31 cellular contexts compared by ENCODE assay signal in genomic region chr6:42168650-42169049, GRCh38. TPM values are rescaled to one million over a fixed set of nuclear protein-coding genes. Genes with fewer than 3 reads are reported as not detected.
A peak's percentile ranks its signal among the peaks of the same experiment; 100 is the strongest.
DNase-seq lines count a peak whose midpoint lies in the region; ATAC-seq and TF ChIP-seq lines count a peak whose summit lies in the region.
"Had no signal": no experiment of that assay in that cellular context is flagged by ENCODE, and none has a peak within 500 bp of the region (broad histone marks: within the 10 kb centered on the region; RNA-seq: fewer than 3 reads in every experiment).

No MANE protein-coding gene starts in this region.

- TF ChIP-seq CTCF in cardiac muscle cell (IDR thresholded peaks at IDR 0.05; ENCODE audit: low read depth, low read length) (peak; percentile 17), left ventricle myocardium inferior (IDR thresholded peaks at IDR 0.05; ENCODE audit: borderline replicate concordance) (no peak), Panc1 (IDR thresholded peaks at IDR 0.05) (no peak), epithelial cell of proximal tubule (conservative IDR thresholded peaks at IDR 0.05; ENCODE audit: low read depth, low read length) (peak; percentile 24)
- TF ChIP-seq CTCF in CD4-positive, alpha-beta T cell (IDR thresholded peaks at IDR 0.05): no peak

- H3K4me3 ChIP-seq in cardiac muscle cell (no peak overlapping the region), left ventricle myocardium inferior (no peak overlapping the region), Panc1 (ENCODE audit: low read depth in 2 of 2, low read length in 2 of 2) (no peak overlapping the region), epithelial cell of proximal tubule (ENCODE audit: low read depth, low read length) (no peak overlapping the region)
- H3K4me3 ChIP-seq: adrenal gland, body of pancreas, left lung, pancreas, skin epidermis, upper lobe of right lung had no signal

- CTCF ChIA-PET in Panc1 (lab: Charles Lee): no interaction called here
- CTCF ChIA-PET in CD4-positive, alpha-beta T cell (lab: Charles Lee): interaction anchor here (0.6 kb wide), 1 partner anchor 387 kb away, joined by 3 read pairs; no protein-coding TSS in a partner anchor

- DNase-seq in cardiac muscle cell (ENCODE audit: low read depth in 1 of 2, low spot score in 1 of 2) (no peak), left ventricle myocardium inferior (no peak), Panc1 (ENCODE audit: low read depth, low spot score) (no peak), epithelial cell of proximal tubule (ENCODE audit: low read depth) (no peak), inferior parietal cortex (ENCODE audit: extremely low spot score) (no peak), iPS-NIHi11 (ENCODE audit: low spot score) (no peak), SW 1271 (lab: John Stamatoyannopoulos, UW) (no peak)
- DNase-seq in CD4-positive, alpha-beta T cell: no peak
- DNase-seq: 8988T; activated CD4-positive, alpha-beta T cell treated with anti-CD3 and anti-CD28 coated beads for 4 hours; activated naive CD4-positive, alpha-beta T cell treated with anti-CD3 and anti-CD28 coated beads, Interleukin-2, amount 10 ng/mL, durations not matched to agents 7 days and 5 days; adrenal gland; BE2C; body of pancreas; islet precursor cell; left lung; mesenchymal stem cell; NCI-H1092 treated with DMSO at 0.1 percent for 48 hours; NCI-H1930; NCI-H524 treated with DMSO at 0.1 percent for 48 hours; NK-92 treated with Interleukin-12 subunit alpha and Interleukin-12 subunit beta, amount 100 ng/mL, for 24 hours; pancreas; retina; SHP77; stimulated activated naive CD4-positive, alpha-beta T cell; upper lobe of right lung had no signal

- no peaks in the 10 kb centered on the region for H3K36me3 Mint-ChIP-seq in CD4-positive, alpha-beta T cell (ENCODE audit: low read depth)
- H3K36me3 Mint-ChIP-seq: activated naive CD4-positive, alpha-beta T cell treated with anti-CD3 and anti-CD28 coated beads, Interleukin-2, amount 10 ng/mL, durations not matched to agents 7 days and 5 days; IgD-negative memory B cell had no signal

- H3K4me3 Mint-ChIP-seq in CD4-positive, alpha-beta T cell: no peak overlapping the region
- H3K4me3 Mint-ChIP-seq: activated naive CD4-positive, alpha-beta T cell treated with anti-CD3 and anti-CD28 coated beads, Interleukin-2, amount 10 ng/mL, durations not matched to agents 7 days and 5 days; activated T-helper 17 cell treated with anti-CD3 and anti-CD28 coated beads, Interleukin-2, amount 50 U/mL, for 72 hours; IgD-negative memory B cell; neural crest cell had no signal

- intact Hi-C loops in left ventricle myocardium inferior (cut with micrococcal nuclease): no loop called here
- intact Hi-C loops in Panc1 (cut with micrococcal nuclease; ENCODE audit: unreplicated experiment): no loop called here
- intact Hi-C loops in CD4-positive, alpha-beta T cell (cut with DNase I, micrococcal nuclease): no loop called here

- no peaks in the 10 kb centered on the region for H3K27me3 ChIP-seq in cardiac muscle cell
- H3K27me3 ChIP-seq in left ventricle myocardium inferior (ENCODE audit: low read depth): no peaks in the 10 kb centered on the region
- no peaks in the 10 kb centered on the region for H3K27me3 ChIP-seq in Panc1 (ENCODE audit: control insufficient read depth, insufficient read depth, low read length)
- H3K27me3 ChIP-seq in CD4-positive, alpha-beta T cell (ENCODE audit: control insufficient read depth, insufficient read depth, low read length): no peaks in the 10 kb centered on the region
- H3K27me3 ChIP-seq: adrenal gland, BE2C, body of pancreas, left lung, pancreas, upper lobe of right lung had no signal

- H3K9me3 ChIP-seq in cardiac muscle cell (ENCODE audit: low read depth): no peaks in the 10 kb centered on the region
- no peaks in the 10 kb centered on the region for H3K9me3 ChIP-seq in left ventricle myocardium inferior (replicated peaks)
- H3K9me3 ChIP-seq in Panc1 (ENCODE audit: control insufficient read depth, insufficient read depth, low read depth, low read length): no peaks in the 10 kb centered on the region
- no peaks in the 10 kb centered on the region for H3K9me3 ChIP-seq in CD4-positive, alpha-beta T cell (ENCODE audit: control insufficient read depth, low read length)
- H3K9me3 ChIP-seq: adrenal gland, BE2C, body of pancreas, left lung, pancreas, upper lobe of right lung had no signal

- peaks cover 6% of the 10 kb centered on the region for H3K27me3 Mint-ChIP-seq in CD4-positive, alpha-beta T cell
- H3K27me3 Mint-ChIP-seq: activated T-helper 17 cell treated with anti-CD3 and anti-CD28 coated beads, Interleukin-2, amount 50 U/mL, for 72 hours had no signal

- H3K36me3 ChIP-seq in cardiac muscle cell (no peaks in the 10 kb centered on the region), left ventricle myocardium inferior (no peaks in the 10 kb centered on the region), Panc1 (ENCODE audit: control insufficient read depth, insufficient read depth, low read length) (no peaks in the 10 kb centered on the region)
- H3K36me3 ChIP-seq: adrenal gland, BE2C, left lung, pancreas, upper lobe of right lung had no signal

- H3K4me1 ChIP-seq in cardiac muscle cell (ENCODE audit: low read depth): no peaks in the 10 kb centered on the region
- H3K4me1 ChIP-seq in left ventricle myocardium inferior: no peaks in the 10 kb centered on the region
- H3K4me1 ChIP-seq in Panc1 (ENCODE audit: control insufficient read depth, insufficient read depth, low read length): peaks cover 9% of the 10 kb centered on the region
- H3K4me1 ChIP-seq: adrenal gland, body of pancreas, left lung, pancreas, upper lobe of right lung had no signal

- in situ Hi-C loops in Panc1 (cut with HindIII; ENCODE audit: low pct_unique_long_range_greater_than_20kb, low sequenced_read_pairs): no loop called here

- H3K9me3 Mint-ChIP-seq in CD4-positive, alpha-beta T cell: no peaks in the 10 kb centered on the region
- H3K9me3 Mint-ChIP-seq: activated naive CD4-positive, alpha-beta T cell treated with anti-CD3 and anti-CD28 coated beads, Interleukin-2, amount 10 ng/mL, durations not matched to agents 7 days and 5 days; activated T-helper 17 cell treated with anti-CD3 and anti-CD28 coated beads, Interleukin-2, amount 50 U/mL, for 72 hours; IgD-negative memory B cell; neural crest cell had no signal

- H3K27ac Mint-ChIP-seq in CD4-positive, alpha-beta T cell: no peak overlapping the region
- H3K27ac Mint-ChIP-seq: activated naive CD4-positive, alpha-beta T cell treated with anti-CD3 and anti-CD28 coated beads, Interleukin-2, amount 10 ng/mL, durations not matched to agents 7 days and 5 days; activated T-helper 17 cell treated with anti-CD3 and anti-CD28 coated beads, Interleukin-2, amount 50 U/mL, for 72 hours had no signal

- POLR2A ChIA-PET in Panc1 (lab: Charles Lee): no interaction called here
- POLR2A ChIA-PET in CD4-positive, alpha-beta T cell (lab: Charles Lee): no interaction called here

- peaks cover 6% of the 10 kb centered on the region for H3K4me1 Mint-ChIP-seq in CD4-positive, alpha-beta T cell (ENCODE audit: low read depth)

- no peak for ATAC-seq in Panc1
- ATAC-seq in CD4-positive, alpha-beta T cell (ENCODE audit: poor library complexity): no peak
- ATAC-seq: activated T-helper 17 cell treated with anti-CD3 and anti-CD28 coated beads, Interleukin-2, amount 50 U/mL, for 72 hours; body of pancreas; left lung; pancreas; upper lobe of right lung had no signal

- no TSS peak for BruUV-seq in Panc1 (replicated peaks; lab: Mats Ljungman, UMichigan)

- H3K27ac ChIP-seq in cardiac muscle cell (no peak overlapping the region), left ventricle myocardium inferior (replicated peaks) (no peak overlapping the region), Panc1 (ENCODE audit: low read length) (peak overlapping the region; percentile 59; the same call in 1 of the 2 replicates)
- H3K27ac ChIP-seq in CD4-positive, alpha-beta T cell (ENCODE audit: low read depth, low read length): no peak overlapping the region
- H3K27ac ChIP-seq: adrenal gland, body of pancreas, left lung, pancreas, skin epidermis, upper lobe of right lung had no signal

RNA-seq across cellular contexts. Expression of gene GUCA1A, which starts 4.5 kb away (rescaled TPM):
- total RNA-seq in cardiac muscle cell (0.25 and 0.63 TPM in 2 replicates), left ventricle myocardium inferior (not detected), Panc1 (2021; ENCODE audit: unreplicated experiment) (not detected), epithelial cell of proximal tubule (1.4 and 2.2 TPM in 2 replicates)
- polyA plus RNA-seq in cardiac muscle cell: 0.75 and 1.1 TPM in 2 replicates
- not detected for polyA plus RNA-seq in Panc1 (2012; ENCODE audit: insufficient read length)
- not detected for total RNA-seq in CD4-positive, alpha-beta T cell
- total RNA-seq: adrenal gland, body of pancreas, upper lobe of right lung had no signal
- polyA plus RNA-seq: adrenal gland, IgD-negative memory B cell, pancreas had no signal

RNA-seq across cellular contexts. Expression of gene GUCA1B, which starts 26.1 kb away (rescaled TPM):
- total RNA-seq in cardiac muscle cell (0.81 and 1.3 TPM in 2 replicates), left ventricle myocardium inferior (1.1 TPM), Panc1 (2021; ENCODE audit: unreplicated experiment) (1.4 TPM), epithelial cell of proximal tubule (0.07 and 0.17 TPM in 2 replicates)
- 1.0 TPM in 1 of 2 replicates, not detected in the other for polyA plus RNA-seq in cardiac muscle cell
- 0.93 TPM for polyA plus RNA-seq in Panc1 (2012; ENCODE audit: insufficient read length)
- 1 to 10 TPM; 2.3 to 2.4 TPM for total RNA-seq in CD4-positive, alpha-beta T cell
- total RNA-seq: body of pancreas had no signal

RNA-seq across cellular contexts. Expression of gene C6orf132, which starts 26.2 kb away (rescaled TPM):
- 1.7 and 2.7 TPM in 2 replicates for total RNA-seq in cardiac muscle cell
- polyA plus RNA-seq in cardiac muscle cell: 0.49 and 0.56 TPM in 2 replicates
- total RNA-seq in left ventricle myocardium inferior: 1.4 TPM
- 12.9 TPM for total RNA-seq in Panc1 (2021; ENCODE audit: unreplicated experiment)
- polyA plus RNA-seq in Panc1 (2012; ENCODE audit: insufficient read length): 11.4 TPM
- 15.3 and 19.8 TPM in 2 replicates for total RNA-seq in epithelial cell of proximal tubule
- not detected for total RNA-seq in CD4-positive, alpha-beta T cell
- total RNA-seq: cerebellum had no signal
- polyA plus RNA-seq: IgD-negative memory B cell had no signal

RNA-seq across cellular contexts. Expression of gene MRPS10, which starts 49.0 kb away (rescaled TPM):
- 15.8 and 20.6 TPM in 2 replicates for total RNA-seq in cardiac muscle cell
- polyA plus RNA-seq in cardiac muscle cell: 37.8 and 39.8 TPM in 2 replicates
- total RNA-seq in left ventricle myocardium inferior: 64.3 TPM
- 67.6 TPM for total RNA-seq in Panc1 (2021; ENCODE audit: unreplicated experiment)
- 48.0 TPM for polyA plus RNA-seq in Panc1 (2012; ENCODE audit: insufficient read length)
- total RNA-seq in epithelial cell of proximal tubule: 40.3 and 62.9 TPM in 2 replicates
- 10 to 100 TPM; 17.1 to 18.4 TPM for total RNA-seq in CD4-positive, alpha-beta T cell

Comparison
In these comparisons a context has a peak if more than half of its experiments do, and no peak if none do; other contexts are left out.
1. CTCF ChIP-seq: peak in cardiac muscle cell (single experiment) and epithelial cell of proximal tubule (single experiment); none in left ventricle myocardium inferior (single experiment), Panc1 (single experiment) and CD4-positive, alpha-beta T cell (single experiment).